ENCODE assay signal across 8 cellular contexts in genomic region chr1:71521655-71522264, GRCh38.
DNase-seq lines count a peak whose midpoint lies in the region; ATAC-seq and TF ChIP-seq lines count a peak whose summit lies in the region.

No MANE protein-coding gene starts in this region.

- no peak for ATAC-seq in GM18511 (IDR thresholded peaks at IDR 0.05; ENCODE audit: unreplicated experiment)

- TF ChIP-seq CTCF in fibroblast of villous mesenchyme (IDR thresholded peaks at IDR 0.05; ENCODE audit: insufficient read depth, low read depth, low read length) = peak; percentile 63

- TF ChIP-seq RAD21 in Ishikawa (IDR thresholded peaks at IDR 0.05; ENCODE audit: low read depth) = peak; percentile 72

- TF ChIP-seq EP300 in Ishikawa (IDR thresholded peaks at IDR 0.05; ENCODE audit: borderline replicate concordance) = no peak

- no peak overlapping the region for H3K4me3 ChIP-seq in fibroblast of villous mesenchyme (ENCODE audit: low read depth, low read length)

- DNase-seq in NCI-H345 (lab: John Stamatoyannopoulos, UW) = peak; percentile 12
- no peak for DNase-seq in NCI-H345 treated with DMSO at 0.1 percent for 48 hours (lab: John Stamatoyannopoulos, UW; ENCODE audit: unreplicated experiment)
- peak; percentile 47 for DNase-seq in SK-N-DZ (ENCODE audit: low spot score)
- DNase-seq in fibroblast of villous mesenchyme (ENCODE audit: low read depth) = peak; percentile 33
- DNase-seq in posterior cingulate gyrus = peak in 7 of 10 donors; percentile 23 to 82 (median 49)
- DNase-seq in activated effector memory CD4-positive, alpha-beta T cell treated with anti-CD3 and anti-CD28 coated beads, Interleukin-2, amount 50 U/mL, for 16 hours = no peak

- intact Hi-C loops in posterior cingulate gyrus (cut with DNase I) = loop anchor here (2.0 kb wide), 2 partner anchors 325 to 429 kb away; no protein-coding TSS in a partner anchor

TF ChIP-seq in Ishikawa, 13 proteins besides CTCF, POLR2A, EP300 and RAD21:
- no peak for TF ChIP-seq YY1 (IDR thresholded peaks at IDR 0.05; ENCODE audit: low read depth)
- no peak for TF ChIP-seq TAF1 (IDR thresholded peaks at IDR 0.05; ENCODE audit: low read depth)
- TF ChIP-seq REST (IDR thresholded peaks at IDR 0.05; ENCODE audit: low read depth) = no peak
- TF ChIP-seq CEBPB (IDR thresholded peaks at IDR 0.05) = no peak
TF ChIP-seq in Ishikawa: peak in this region for 0.

Comparison
In these comparisons a context has a peak if more than half of its experiments do, and no peak if none do; other contexts are left out.
1. DNase-seq: peak in NCI-H345 (single experiment), SK-N-DZ (single experiment), fibroblast of villous mesenchyme (single experiment) and posterior cingulate gyrus (7 of 10); none in NCI-H345 treated with DMSO at 0.1 percent for 48 hours (single experiment) and activated effector memory CD4-positive, alpha-beta T cell treated with anti-CD3 and anti-CD28 coated beads, Interleukin-2, amount 50 U/mL, for 16 hours (single experiment).